8 cellular contexts compared by ENCODE assay signal in the genomic region with DNA sequence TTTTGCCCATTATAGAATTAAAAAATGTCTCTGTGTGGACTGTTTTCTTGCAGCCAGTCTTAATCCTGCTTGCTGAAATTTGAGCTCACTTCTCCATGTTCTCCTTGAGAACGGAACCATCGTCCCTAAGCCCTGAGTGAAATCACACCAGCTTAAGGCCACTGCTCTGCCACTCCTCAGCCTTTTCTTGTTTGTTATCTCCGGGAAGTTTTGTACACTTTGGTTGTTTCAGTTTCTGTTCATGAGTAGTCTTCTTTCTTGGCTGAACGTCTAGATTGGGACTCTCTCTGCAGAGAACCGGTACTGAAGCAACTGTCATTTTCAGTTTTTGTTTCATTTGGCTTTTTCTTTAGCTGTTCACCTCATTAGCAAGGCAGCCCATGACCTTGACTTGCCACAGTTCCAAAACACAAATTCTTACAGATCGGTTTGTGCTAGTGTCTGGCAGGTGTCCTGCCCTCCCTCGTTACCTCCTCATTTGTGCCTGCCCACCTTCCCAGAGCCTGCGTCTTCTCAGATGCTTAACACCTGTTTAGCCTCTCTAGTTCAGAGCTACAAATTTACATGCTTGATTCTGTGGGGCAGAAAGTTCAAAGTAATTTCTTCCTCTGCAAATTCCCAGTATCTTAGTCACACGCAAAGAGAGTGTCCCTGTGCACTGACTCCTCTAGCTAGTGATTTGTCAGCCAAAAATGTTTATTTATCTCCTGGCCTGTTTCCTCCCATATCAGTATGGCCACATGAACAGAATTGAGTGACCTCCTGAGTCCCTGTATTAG. TPM values are rescaled to one million over a fixed set of nuclear protein-coding genes. Genes with fewer than 3 reads are reported as not detected.
DNase-seq lines count a peak whose midpoint lies in the region; ATAC-seq, FAIRE-seq and TF ChIP-seq lines count a peak whose summit lies in the region.

No MANE protein-coding gene starts in this region.

- POLR2A ChIA-PET in GM10248 (lab: Yijun Ruan, JAX): interaction anchor here (0.6 kb wide), 1 partner anchor 1037 kb away, joined by 7 read pairs; no protein-coding TSS in a partner anchor

- H3K27ac Mint-ChIP-seq in IgD-negative memory B cell: peak overlapping the region; percentile 73 to 94 (median 92)

- peak overlapping the region; percentile 44 to 90 (median 68) for H3K4me3 Mint-ChIP-seq in IgD-negative memory B cell

- intact Hi-C loops in mucosa of descending colon (cut with DNase I, micrococcal nuclease): no loop called here

- no peak for FAIRE-seq in D721Med (lab: Jason Lieb, UNC)

- ATAC-seq in GM21447 (IDR thresholded peaks at IDR 0.05; ENCODE audit: unreplicated experiment) (peak; percentile 90), mucosa of descending colon (peak; percentile 87)

- no peaks in the 10 kb centered on the region for H3K9me3 ChIP-seq in mucosa of descending colon

- H3K4me1 Mint-ChIP-seq in IgD-negative memory B cell: peaks cover 16 to 46% (median 42%) of the 10 kb centered on the region in 3 donors

- TF ChIP-seq CTCF in GM10248 (IDR thresholded peaks at IDR 0.05; ENCODE audit: control extremely low read depth, extremely low read depth, low read depth, missing control alignments) (no peak), mucosa of descending colon (IDR thresholded peaks at IDR 0.05) (no peak), D721Med (IDR thresholded peaks at IDR 0.05; ENCODE audit: insufficient read depth, missing control alignments) (no peak)

- H3K4me1 ChIP-seq in mucosa of descending colon (ENCODE audit: low read depth): peaks cover 7% of the 10 kb centered on the region

- no peaks in the 10 kb centered on the region for H3K27me3 Mint-ChIP-seq in IgD-negative memory B cell

- no peaks in the 10 kb centered on the region for H3K9me3 Mint-ChIP-seq in IgD-negative memory B cell

- CTCF ChIA-PET in GM10248 (lab: Yijun Ruan, JAX): interaction anchor here (0.9 to 1.7 kb wide), 11 partner anchors 8 to 333 kb away, joined by 3 to 8 read pairs (median 3); a partner anchor contains a TSS

- no peaks in the 10 kb centered on the region for H3K36me3 ChIP-seq in mucosa of descending colon (ENCODE audit: low read depth)

- H3K36me3 Mint-ChIP-seq in IgD-negative memory B cell: peaks cover 15% of the 10 kb centered on the region

- no peak overlapping the region for H3K4me3 ChIP-seq in mucosa of descending colon

- peak; percentile 83 for DNase-seq in GM10248 (ENCODE audit: extremely low spot score)
- peak; percentile 42 for DNase-seq in amniotic epithelial cell (ENCODE audit: low read depth)
- DNase-seq in mucosa of descending colon: peak in 1 of 3 donors; percentile 29
- no peak for DNase-seq in NCI-H526 (lab: John Stamatoyannopoulos, UW)
- no peak for DNase-seq in D721Med (ENCODE audit: insufficient read length, low spot score)
- DNase-seq in HuH-7 (ENCODE audit: low spot score): no peak

RNA-seq across cellular contexts. Expression of a gene that starts 12.4 kb away (rescaled TPM):
- polyA plus RNA-seq in IgD-negative memory B cell: 16.1 TPM
- 10 to 100 TPM; 20.3 to 30.7 (median 24.1) TPM for total RNA-seq in mucosa of descending colon

RNA-seq across cellular contexts. Expression of a gene that starts 57.3 kb away (rescaled TPM):
- polyA plus RNA-seq in IgD-negative memory B cell: 57.4 TPM
- total RNA-seq in mucosa of descending colon: 10 to 100 TPM; 47.3 to 77.9 (median 67.1) TPM

Comparison
In these comparisons a context has a peak if more than half of its experiments do, and no peak if none do; other contexts are left out.
1. DNase-seq: peak in GM10248 (single experiment) and amniotic epithelial cell (single experiment); none in NCI-H526 (0 of 2), D721Med (single experiment) and HuH-7 (single experiment).